19 cellular contexts compared by ENCODE assay signal in the genomic region with DNA sequence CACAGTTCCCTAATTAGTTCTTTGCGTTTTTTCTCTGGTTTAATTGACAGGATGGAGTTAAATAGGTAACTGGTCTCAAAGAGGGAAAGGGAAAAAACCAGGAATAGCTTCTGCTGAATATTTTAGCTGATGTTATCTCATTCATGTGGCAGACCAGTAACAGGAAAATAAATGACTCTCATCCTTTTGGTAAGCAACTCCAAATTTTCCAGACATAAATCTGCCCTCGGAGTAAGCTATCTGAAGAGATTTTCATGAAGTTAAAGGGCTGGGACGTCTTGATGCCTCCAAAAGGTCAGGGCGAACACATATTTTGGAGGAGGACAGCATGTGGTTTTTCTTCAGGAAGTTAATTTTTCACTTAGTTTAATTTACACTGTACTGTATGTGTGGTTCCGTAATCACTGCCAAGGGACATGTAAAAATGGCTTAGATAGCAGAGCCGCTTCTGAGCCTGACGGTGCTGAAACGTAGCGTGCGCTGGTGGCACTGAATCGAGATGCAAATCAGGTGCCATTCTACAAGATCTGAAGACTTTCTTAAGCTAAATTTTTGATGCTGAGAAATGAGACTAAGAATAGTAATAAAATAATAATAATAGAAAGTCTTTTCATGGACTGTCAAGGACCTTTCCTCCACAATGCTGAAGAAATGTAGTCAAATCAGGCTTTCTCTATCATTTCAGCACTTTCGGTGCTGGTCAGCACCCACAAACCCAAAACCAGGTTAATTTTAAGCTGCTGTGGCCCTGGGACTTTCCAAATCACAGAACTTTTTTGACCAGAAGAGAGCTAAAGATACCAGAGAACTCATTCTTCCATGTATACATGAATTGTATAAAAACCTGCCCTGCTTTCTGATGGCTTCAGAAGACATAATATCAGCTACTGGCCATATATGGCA.
DNase-seq lines count a peak whose midpoint lies in the region; ATAC-seq, FAIRE-seq and TF ChIP-seq lines count a peak whose summit lies in the region.
"Had no signal": no experiment of that assay in that cellular context is flagged by ENCODE, and none has a peak within 500 bp of the region (broad histone marks: within the 10 kb centered on the region; RNA-seq: fewer than 3 reads in every experiment).

No MANE protein-coding gene starts in this region.

- H3K9me3 Mint-ChIP-seq in CD14-positive monocyte (peaks cover 0 to 5% (median 0%) of the 10 kb centered on the region in 7 donors), H9 (no peaks in the 10 kb centered on the region)

- H3T11ph ChIP-seq in H9 (ENCODE audit: low read length) = no peak overlapping the region

- H4K20me1 ChIP-seq in H9 (ENCODE audit: control insufficient read depth, insufficient read depth, insufficient read length) = no peaks in the 10 kb centered on the region

- no peak overlapping the region for H2BK20ac ChIP-seq in H9 (ENCODE audit: low read depth, low read length, poor library complexity, severe bottlenecking)

- no peak overlapping the region for H2AFZ ChIP-seq in H9 (ENCODE audit: low read length)

- H3K23me2 ChIP-seq in H9 (ENCODE audit: insufficient read length, low read depth, low read length, poor library complexity, severe bottlenecking) = no peaks in the 10 kb centered on the region

- no peak overlapping the region for H3K23ac ChIP-seq in H9 (ENCODE audit: insufficient read length, low read depth, low read length)

- H3K36me3 ChIP-seq in GM06990 (ENCODE audit: control insufficient read depth, insufficient read depth, low read length) (no peaks in the 10 kb centered on the region), WERI-Rb-1 (no peaks in the 10 kb centered on the region), small intestine (ENCODE audit: control insufficient read depth in 2 of 2, insufficient read depth in 2 of 2, low read length in 2 of 2) (no peaks in the 10 kb centered on the region)
- H3K36me3 ChIP-seq: ovary had no signal

- H3K27me3 Mint-ChIP-seq in CD14-positive monocyte (ENCODE audit: low read depth in 3 of 3) = no peaks in the 10 kb centered on the region
- no peaks in the 10 kb centered on the region for H3K27me3 Mint-ChIP-seq in H9 (ENCODE audit: low read depth)
- H3K27me3 Mint-ChIP-seq: central memory CD8-positive, alpha-beta T cell had no signal

- H3K18ac ChIP-seq in H9 (ENCODE audit: insufficient read length, low read depth, low read length) = no peak overlapping the region

- H3K4me3 Mint-ChIP-seq in CD14-positive monocyte (no peak overlapping the region), H9 (no peak overlapping the region)
- H3K4me3 Mint-ChIP-seq: central memory CD8-positive, alpha-beta T cell had no signal

- WGBS in H9 (ENCODE audit: extremely low coverage, insufficient read length, low lambda C conversion rate) = no CpG with 5 or more reads among the region's 12 CpGs
- 46 to 65% (median 57%) methylated on average over 12 of the region's 12 CpGs for WGBS in small intestine, 3 donors

- H3K9me3 ChIP-seq in WERI-Rb-1 (ENCODE audit: severe bottlenecking) (no peaks in the 10 kb centered on the region), H9 (ENCODE audit: control insufficient read depth, low read depth, low read length) (no peaks in the 10 kb centered on the region), small intestine (ENCODE audit: control insufficient read depth, low read depth) (no peaks in the 10 kb centered on the region)
- H3K9me3 ChIP-seq: ovary had no signal

- no peak overlapping the region for H3K4ac ChIP-seq in H9 (ENCODE audit: low read depth, low read length)

- H4K5ac ChIP-seq in H9 (ENCODE audit: insufficient read length, low read depth, low read length) = no peak overlapping the region

- H3K27ac Mint-ChIP-seq in CD14-positive monocyte = no peak overlapping the region
- no peak overlapping the region for H3K27ac Mint-ChIP-seq in H9

- no peak overlapping the region for H3K9ac ChIP-seq in H9 (ENCODE audit: extremely low read depth, insufficient read length, low read length)

- DNase-seq in GM06990 (ENCODE audit: extremely low read depth, insufficient read length) = peak; percentile 2
- DNase-seq in WERI-Rb-1 = no peak
- DNase-seq in GDM1 (lab: John Stamatoyannopoulos, UW) = no peak
- DNase-seq in CD14-positive monocyte (ENCODE audit: low spot score) = no peak
- DNase-seq in H9 = no peak
- no peak for DNase-seq in small intestine
- DNase-seq: activated CD8-positive, alpha-beta memory T cell treated with anti-CD3 and anti-CD28 coated beads for 24 hours; activated naive CD4-positive, alpha-beta T cell treated with anti-CD3 and anti-CD28 coated beads, Interleukin-2, amount 50 U/mL, for 16 hours; DND-41; erythroblast; HCEC 1CT; mesenchymal stem cell; ovary; stimulated activated CD4-positive, alpha-beta T cell treated with anti-CD3 and anti-CD28 coated beads, Interleukin-15, amount 100 ng/mL, for 24 hours had no signal

- no peaks in the 10 kb centered on the region for H3K79me1 ChIP-seq in H9 (ENCODE audit: insufficient read depth, low read depth, low read length, poor library complexity, severe bottlenecking)

- no peak overlapping the region for H2BK12ac ChIP-seq in H9 (ENCODE audit: insufficient read length, low read depth, low read length)

- no peak overlapping the region for H4K91ac ChIP-seq in H9 (ENCODE audit: insufficient read length, low read depth, low read length)

- H2AK5ac ChIP-seq in H9 (ENCODE audit: insufficient read length, low read length) = no peak overlapping the region

- no peak overlapping the region for H4K8ac ChIP-seq in H9 (replicated peaks; ENCODE audit: insufficient read length, low read depth, low read length)

- H3K4me1 ChIP-seq in H9 (ENCODE audit: insufficient read depth, low read length) = no peaks in the 10 kb centered on the region
- no peaks in the 10 kb centered on the region for H3K4me1 ChIP-seq in small intestine (ENCODE audit: control insufficient read depth in 2 of 2, insufficient read depth in 1 of 2, low read depth in 1 of 2, low read length in 1 of 2)

- H3K79me2 ChIP-seq in H9 (ENCODE audit: insufficient read depth, low read length) = no peaks in the 10 kb centered on the region

- no peak for FAIRE-seq in small intestine (lab: Jason Lieb, UNC)
- FAIRE-seq: urothelium cell line had no signal

- H3K36me3 Mint-ChIP-seq in CD14-positive monocyte (no peaks in the 10 kb centered on the region), H9 (ENCODE audit: insufficient read depth in 1 of 3, low read depth in 3 of 3) (no peaks in the 10 kb centered on the region)

- no peak overlapping the region for H2BK120ac ChIP-seq in H9 (ENCODE audit: low read depth, low read length, poor library complexity, severe bottlenecking)

- no peaks in the 10 kb centered on the region for H3K27me3 ChIP-seq in GM06990 (replicated peaks; ENCODE audit: control insufficient read depth, insufficient read depth, low read length)
- no peaks in the 10 kb centered on the region for H3K27me3 ChIP-seq in WERI-Rb-1 (ENCODE audit: insufficient read depth, low read depth, severe bottlenecking)
- no peaks in the 10 kb centered on the region for H3K27me3 ChIP-seq in H9 (ENCODE audit: insufficient read depth, low read length)
- H3K27me3 ChIP-seq in small intestine (ENCODE audit: control insufficient read depth in 2 of 2, insufficient read depth in 2 of 2, low read length in 2 of 2) = no peaks in the 10 kb centered on the region
- H3K27me3 ChIP-seq: ovary had no signal

- no peak for TF ChIP-seq CTCF in GM06990 (IDR thresholded peaks at IDR 0.05; ENCODE audit: insufficient read depth, low read length, poor library complexity, severe bottlenecking)
- no peak for TF ChIP-seq CTCF in WERI-Rb-1 (IDR thresholded peaks at IDR 0.05; ENCODE audit: low read depth, low read length)
- TF ChIP-seq CTCF in CD14-positive monocyte (IDR thresholded peaks at IDR 0.05) = no peak
- no peak for TF ChIP-seq CTCF in H9 (conservative IDR thresholded peaks at IDR 0.05)

- H3K4me3 ChIP-seq in GM06990 (replicated peaks; ENCODE audit: low read depth, low read length) (no peak overlapping the region), WERI-Rb-1 (ENCODE audit: low read depth, low read length) (no peak overlapping the region), small intestine (ENCODE audit: low read depth in 1 of 2, low read length in 2 of 2) (no peak overlapping the region)
- H3K4me3 ChIP-seq: ovary had no signal

- H2BK5ac ChIP-seq in H9 (ENCODE audit: insufficient read length, low read length) = no peak overlapping the region

- H3K27ac ChIP-seq in WERI-Rb-1 = peak overlapping the region; percentile 65
- H3K27ac ChIP-seq in H9 (ENCODE audit: insufficient read length, low read depth, low read length) = no peak overlapping the region
- no peak overlapping the region for H3K27ac ChIP-seq in small intestine (ENCODE audit: low read depth in 1 of 2, low read length in 1 of 2)
- H3K27ac ChIP-seq: ovary had no signal

- no peak overlapping the region for H2BK15ac ChIP-seq in H9 (ENCODE audit: low read depth, low read length)

- no peak overlapping the region for H3K14ac ChIP-seq in H9 (ENCODE audit: insufficient read depth, low read length)

- intact Hi-C loops in CD14-positive monocyte (cut with micrococcal nuclease) = no loop called here

- no peak overlapping the region for H3K56ac ChIP-seq in H9 (ENCODE audit: insufficient read length, low read depth, low read length)

- no peaks in the 10 kb centered on the region for H3K4me1 Mint-ChIP-seq in CD14-positive monocyte
- H3K4me1 Mint-ChIP-seq in H9 = peaks cover 4 to 24% of the 10 kb centered on the region in 2 experiments; a peak in 3 of 4 replicates
- H3K4me1 Mint-ChIP-seq: central memory CD8-positive, alpha-beta T cell had no signal

- no peak overlapping the region for H3K4me2 ChIP-seq in H9 (ENCODE audit: insufficient read depth, insufficient read length, low read length)

- ATAC-seq in GM19397 (IDR thresholded peaks at IDR 0.05; ENCODE audit: unreplicated experiment) = peak; percentile 87
- peak; percentile 90 for ATAC-seq in HG02970 (IDR thresholded peaks at IDR 0.05; ENCODE audit: low FRiP score, unreplicated experiment)
- ATAC-seq: Right ventricle myocardium inferior had no signal
